ENCODE assay signal across 11 cellular contexts in genomic region chr18:23735021-23735464, GRCh38. TPM values are rescaled to one million over a fixed set of nuclear protein-coding genes. Genes with fewer than 3 reads are reported as not detected.
DNase-seq lines count a peak whose midpoint lies in the region; ATAC-seq, FAIRE-seq and TF ChIP-seq lines count a peak whose summit lies in the region.
"Had no signal": no experiment of that assay in that cellular context is flagged by ENCODE, and none has a peak within 500 bp of the region (broad histone marks: within the 10 kb centered on the region; RNA-seq: fewer than 3 reads in every experiment).

No MANE protein-coding gene starts in this region.

- TF ChIP-seq POLR2A in HepG2 (IDR thresholded peaks at IDR 0.05; ENCODE audit: insufficient read depth in 1 of 2, low read depth in 2 of 2, low read length in 2 of 2) (no peak), right lobe of liver (IDR thresholded peaks at IDR 0.05) (no peak), heart left ventricle (IDR thresholded peaks at IDR 0.05) (no peak)

- no peak overlapping the region for H3K9ac ChIP-seq in HepG2 (ENCODE audit: insufficient read depth, low read depth, low read length)

- WGBS in HepG2 (ENCODE audit: low lambda C conversion rate): 54% methylated on average over 6 of the region's 6 CpGs
- WGBS in right lobe of liver (ENCODE audit: insufficient coverage, low coverage, low lambda C conversion rate, missing lambda C conversion rate): 45% methylated on average over 6 of the region's 6 CpGs
- WGBS in heart left ventricle, 4 donors: 54 to 65% (median 58%) methylated on average over 6 of the region's 6 CpGs

- H3K27me3 ChIP-seq in HepG2 (ENCODE audit: control insufficient read depth in 1 of 2, insufficient read depth in 2 of 2, low read length in 2 of 2) (peaks cover 0 to 3% of the 10 kb centered on the region in 2 experiments; a peak in 2 of 5 replicates), right lobe of liver (no peaks in the 10 kb centered on the region), heart left ventricle (peaks cover 0 to 5% (median 0%) of the 10 kb centered on the region in 9 donors), BE2C (no peaks in the 10 kb centered on the region)

- no peaks in the 10 kb centered on the region for H3K4me1 ChIP-seq in HepG2 (ENCODE audit: insufficient read depth, low read length)
- no peaks in the 10 kb centered on the region for H3K4me1 ChIP-seq in right lobe of liver
- H3K4me1 ChIP-seq in heart left ventricle: peaks cover 0 to 12% (median 0%) of the 10 kb centered on the region in 12 donors
- H3K4me1 ChIP-seq in BE2C: peaks cover 9% of the 10 kb centered on the region; the same call in 1 of the 2 replicates

- H3K9me3 ChIP-seq in HepG2 (ENCODE audit: low read length) (no peaks in the 10 kb centered on the region), right lobe of liver (no peaks in the 10 kb centered on the region), heart left ventricle (no peaks in the 10 kb centered on the region), BE2C (no peaks in the 10 kb centered on the region)

- TF ChIP-seq EP300 in HepG2 (IDR thresholded peaks at IDR 0.05; ENCODE audit: low read depth in 2 of 2, low read length in 2 of 2): no peak
- no peak for TF ChIP-seq EP300 in HepG2 (CRISPR knock-in tag; IDR thresholded peaks at IDR 0.05; ENCODE audit: borderline replicate concordance)

- intact Hi-C loops in HepG2 (cut with micrococcal nuclease; ENCODE audit: unreplicated experiment): no loop called here
- intact Hi-C loops in right lobe of liver (cut with DNase I): no loop called here
- intact Hi-C loops in heart left ventricle (cut with DNase I): no loop called here

- no peak for ATAC-seq in HepG2
- no peak for ATAC-seq in right lobe of liver
- peak; percentile 76 for ATAC-seq in HG03354 (IDR thresholded peaks at IDR 0.05; ENCODE audit: poor library complexity, severe bottlenecking, unreplicated experiment)
- no peak for ATAC-seq in heart left ventricle

- H3K36me3 ChIP-seq in HepG2 (replicated peaks in 1 of 2; ENCODE audit: control insufficient read depth in 1 of 2, insufficient read depth in 2 of 2, low read length in 2 of 2) (no peaks in the 10 kb centered on the region), right lobe of liver (no peaks in the 10 kb centered on the region), heart left ventricle (no peaks in the 10 kb centered on the region), BE2C (no peaks in the 10 kb centered on the region)

- POLR2A ChIA-PET in HepG2 (lab: Yijun Ruan, JAX): no interaction called here

- no peak for TF ChIP-seq RAD21 in HepG2 (CRISPR knock-in tag; IDR thresholded peaks at IDR 0.05)

- H3K27ac ChIP-seq in HepG2 (ENCODE audit: extremely low read length, insufficient read depth, low read length) (no peak overlapping the region), right lobe of liver (no peak overlapping the region), heart left ventricle (no peak overlapping the region)

- no TSS peak for BruUV-seq in HepG2 (replicated peaks; lab: Mats Ljungman, UMichigan)

- in situ Hi-C loops in HepG2 (cut with HindIII; ENCODE audit: extremely low pct_ligation_motif_present, low pct_unique_long_range_greater_than_20kb): no loop called here

- no peak for FAIRE-seq in HepG2 (lab: Jason Lieb, UNC)

- no peak overlapping the region for H3K4me2 ChIP-seq in HepG2 (ENCODE audit: low read depth, low read length)

- H3K79me2 ChIP-seq in HepG2 (ENCODE audit: insufficient read depth, low read length): no peaks in the 10 kb centered on the region

- CTCF ChIA-PET in HepG2 (lab: Yijun Ruan, JAX; ENCODE audit: low intra/inter-chr PET ratio, low total read pairs): no interaction called here

- TF ChIP-seq CTCF in HepG2 (CRISPR knock-in tag; IDR thresholded peaks at IDR 0.05) (no peak), right lobe of liver (IDR thresholded peaks at IDR 0.05) (no peak), cardiac fibroblast (IDR thresholded peaks at IDR 0.05; ENCODE audit: low read depth, low read length) (no peak), heart left ventricle (IDR thresholded peaks at IDR 0.05) (no peak), BE2C (IDR thresholded peaks at IDR 0.05; ENCODE audit: low read depth, low read length) (no peak)

- no peaks in the 10 kb centered on the region for H4K20me1 ChIP-seq in HepG2 (ENCODE audit: insufficient read depth, low read length)

- H2AFZ ChIP-seq in HepG2 (ENCODE audit: low read length): no peak overlapping the region

- H3K4me3 ChIP-seq in HepG2 (replicated peaks in 1 of 3; ENCODE audit: insufficient read depth in 1 of 3, low read depth in 2 of 3, low read length in 3 of 3) (no peak overlapping the region), right lobe of liver (no peak overlapping the region), cardiac fibroblast (replicated peaks in 1 of 2; ENCODE audit: low read depth in 2 of 2, low read length in 2 of 2) (no peak overlapping the region), heart left ventricle (no peak overlapping the region), BE2C (ENCODE audit: low read depth, low read length) (no peak overlapping the region)

- no peak for DNase-seq in HepG2 (ENCODE audit: low spot score)
- no peak for DNase-seq in right lobe of liver
- peak; percentile 64 to 79 for DNase-seq in cardiac fibroblast (ENCODE audit: low read depth in 2 of 2)
- DNase-seq in NCI-H748 (lab: John Stamatoyannopoulos, UW; ENCODE audit: unreplicated experiment): no peak
- DNase-seq in heart left ventricle: no peak
- DNase-seq in stimulated activated naive CD4-positive, alpha-beta T cell (lab: John Stamatoyannopoulos, UW): no peak
- no peak for DNase-seq in BE2C
- DNase-seq: activated CD4-positive, alpha-beta T cell treated with anti-CD3 and anti-CD28 coated beads, Interleukin-2, amount 50 U/mL, for 48 hours; retina had no signal

TF ChIP-seq in HepG2, 621 proteins besides CTCF, POLR2A, EP300 and RAD21:
- TF ChIP-seq MNT (IDR thresholded peaks at IDR 0.05) (peak; percentile 78), ATM (IDR thresholded peaks at IDR 0.05; ENCODE audit: borderline replicate concordance) (no peak), LBX2 (CRISPR knock-in tag; IDR thresholded peaks at IDR 0.05; ENCODE audit: borderline replicate concordance) (no peak), PHF21A (CRISPR knock-in tag; IDR thresholded peaks at IDR 0.05) (no peak)

RNA-seq across cellular contexts. Expression of gene LAMA3, which starts 45.8 kb away (rescaled TPM):
- total RNA-seq in HepG2 (2016; rRNA removed; fragmentation: Illumina TruSeq; extraction: Trizol) (2.2 and 2.6 TPM in 2 replicates), right lobe of liver (1 to 10 TPM; 1.3 to 5.0 (median 3.0) TPM), heart left ventricle (1 to 10 TPM; 1.8 to 6.6 (median 3.3) TPM)
- total RNA-seq in HepG2 (2016; cell fraction: cytosol; rRNA removed; fragmentation: Illumina TruSeq; extraction: Trizol; ENCODE audit: low read depth): 0.61 and 0.62 TPM in 2 replicates
- total RNA-seq in HepG2 (2016; cell fraction: insoluble cytoplasmic fraction; rRNA removed; fragmentation: Illumina TruSeq; extraction: Trizol): 2.6 and 2.9 TPM in 2 replicates
- total RNA-seq in HepG2 (2016; cell fraction: membrane; rRNA removed; fragmentation: Illumina TruSeq; extraction: Trizol): 0.83 and 1.1 TPM in 2 replicates
- 3.4 and 3.8 TPM in 2 replicates for total RNA-seq in HepG2 (2016; cell fraction: nucleus; rRNA removed; fragmentation: Illumina TruSeq; extraction: Trizol)
- polyA plus RNA-seq in HepG2 (2011; rRNA removed) (0.45 and 0.65 TPM in 2 replicates), heart left ventricle (1 to 10 TPM; 1.2 to 1.3 TPM)
- polyA plus RNA-seq in HepG2 (2011; cell fraction: cytosol; rRNA removed): 0.30 and 0.41 TPM in 2 replicates
- 0.47 and 1.6 TPM in 2 replicates for polyA plus RNA-seq in HepG2 (2011; cell fraction: nucleus; rRNA removed)
- polyA plus RNA-seq in HepG2 (2012): 0.44 and 0.46 TPM in 2 replicates
- 0.15 and 0.50 TPM in 2 replicates for polyA plus RNA-seq in HepG2 (2016; cell fraction: cytosol; fragmentation: Illumina TruSeq; extraction: Trizol; ENCODE audit: low read depth)
- polyA plus RNA-seq in HepG2 (2016; cell fraction: insoluble cytoplasmic fraction; fragmentation: Illumina TruSeq; extraction: Trizol; ENCODE audit: low read depth): 2.7 and 3.0 TPM in 2 replicates
- 0.33 and 0.77 TPM in 2 replicates for polyA plus RNA-seq in HepG2 (2016; cell fraction: membrane; fragmentation: Illumina TruSeq; extraction: Trizol; ENCODE audit: low read depth)
- 3.3 and 4.6 TPM in 2 replicates for polyA plus RNA-seq in HepG2 (2016; cell fraction: nucleus; fragmentation: Illumina TruSeq; extraction: Trizol; ENCODE audit: insufficient read depth, low read depth)
- polyA minus RNA-seq in HepG2 (2011; rRNA and poly(A)+ RNA removed; ENCODE audit: low replicate concordance): 0.52 and 35.9 TPM in 2 replicates
- polyA minus RNA-seq in HepG2 (2011; cell fraction: cytosol; rRNA and poly(A)+ RNA removed): 0.35 and 0.49 TPM in 2 replicates
- polyA minus RNA-seq in HepG2 (2011; cell fraction: nucleus; rRNA and poly(A)+ RNA removed): 1.4 and 3.7 TPM in 2 replicates
- polyA plus RNA-seq in BE2C (2012; ENCODE audit: insufficient read depth, insufficient read length, low read depth): 1.8 TPM
- polyA plus RNA-seq: IgD-negative memory B cell had no signal

Comparison
In these comparisons a context has a peak if more than half of its experiments do, and no peak if none do; other contexts are left out.
1. DNase-seq: peak in cardiac fibroblast (2 of 2); none in HepG2 (single experiment), right lobe of liver (0 of 3), NCI-H748 (single experiment), heart left ventricle (0 of 5), stimulated activated naive CD4-positive, alpha-beta T cell (0 of 6) and BE2C (single experiment).